In genomic region chr12:121641343-121641630, GRCh38 we compare ENCODE assay signal across 18 cellular contexts. TPM values are rescaled to one million over a fixed set of nuclear protein-coding genes. Genes with fewer than 3 reads are reported as not detected.
"Had no signal": no experiment of that assay in that cellular context is flagged by ENCODE, and none has a peak within 500 bp of the region (broad histone marks: within the 10 kb centered on the region; RNA-seq: fewer than 3 reads in every experiment).

No MANE protein-coding gene starts in this region.

- H3K9me3 ChIP-seq: mucosa of descending colon, ovary, sigmoid colon, transverse colon had no signal

- H3K27me3 ChIP-seq: brain microvascular endothelial cell, foreskin keratinocyte, ovary, sigmoid colon, transverse colon had no signal

- H3K9me3 Mint-ChIP-seq: nephron progenitor cell had no signal

- H3K4me3 Mint-ChIP-seq: nephron progenitor cell had no signal

- H3K4me3 ChIP-seq: mucosa of descending colon, ovary, sigmoid colon, transverse colon had no signal

- DNase-seq: activated CD4-positive, CD25-positive, alpha-beta regulatory T cell treated with anti-CD3 and anti-CD28 coated beads, Interleukin-2, amount 50 U/mL, for 72 hours; activated gamma-delta T cell treated with Interleukin-2 at 50 U/mL for 16 hours; activated T-cell treated with anti-CD3 and anti-CD28 coated beads, Interleukin-2, amount 50 U/mL, for 48 hours; brain microvascular endothelial cell; cerebellar nuclear complex; foreskin keratinocyte; head of caudate nucleus; mammary epithelial cell; mucosa of descending colon; nephron progenitor cell; ovary; sigmoid colon; stimulated activated CD4-positive, alpha-beta T cell treated with anti-CD3 and anti-CD28 coated beads, Interleukin-2, amount 100 ng/mL, for 24 hours; stimulated activated naive CD4-positive, alpha-beta T cell; substantia nigra; T-helper 9 cell; transverse colon had no signal

- ATAC-seq: foreskin keratinocyte, left lobe of liver, mucosa of descending colon had no signal

- H3K4me1 ChIP-seq: foreskin keratinocyte had no signal

- H3K36me3 ChIP-seq: ovary, transverse colon had no signal

- H3K27ac ChIP-seq: brain microvascular endothelial cell, foreskin keratinocyte, ovary, sigmoid colon, transverse colon had no signal

RNA-seq across cellular contexts. Expression of gene MORN3, which starts 28.2 kb away (rescaled TPM):
- total RNA-seq: left lobe of liver, mammary epithelial cell, sigmoid colon had no signal
